Comparison of ENCODE assay signal across 11 cellular contexts in genomic region chr3:63966871-63967270, GRCh38. TPM values are rescaled to one million over a fixed set of nuclear protein-coding genes. Genes with fewer than 3 reads are reported as not detected.
DNase-seq lines count a peak whose midpoint lies in the region; ATAC-seq, FAIRE-seq and TF ChIP-seq lines count a peak whose summit lies in the region.
"Had no signal": no experiment of that assay in that cellular context is flagged by ENCODE, and none has a peak within 500 bp of the region (broad histone marks: within the 10 kb centered on the region; RNA-seq: fewer than 3 reads in every experiment).

No MANE protein-coding gene starts in this region.

- FAIRE-seq in HepG2 (lab: Jason Lieb, UNC) = no peak
- FAIRE-seq: A549 had no signal

- H3K27ac ChIP-seq in HepG2 (ENCODE audit: extremely low read length, insufficient read depth, low read length) = peak overlapping the region; percentile 91
- H3K27ac ChIP-seq in left ventricle myocardium inferior (replicated peaks) = no peak overlapping the region

- intact Hi-C loops in activated T-helper 2 cell treated with anti-CD3 and anti-CD28 coated beads, Interferon-gamma antibody, Interleukin-2, Interleukin-4, amounts not matched to agents 10 μg/mL and 5 μg/mL and 100 μg/mL, durations not matched to agents 14 hours and 24 hours and 36 hours (cut with micrococcal nuclease) = loop anchor here (10.0 kb wide), 1 partner anchor 102 kb away; the partner anchor contains the start of genes ATXN7 and THOC7
- intact Hi-C loops in HepG2 (cut with micrococcal nuclease; ENCODE audit: unreplicated experiment) (no loop called here), left ventricle myocardium inferior (cut with micrococcal nuclease) (no loop called here)

- 96% methylated on average over 1 of the region's 1 CpG for WGBS in HepG2 (ENCODE audit: low lambda C conversion rate)

- 0 out of 2 replicates have a peak overlapping the region, but pooled peaks have one; percentile 31 for H3K9ac ChIP-seq in HepG2 (ENCODE audit: insufficient read depth, low read depth, low read length)

- peak overlapping the region; percentile 84 for H3K4me3 Mint-ChIP-seq in activated CD4-positive, alpha-beta T cell treated with anti-CD3 and anti-CD28 coated beads, Interleukin-2, amount 10 ng/mL, durations not matched to agents 7 days and 5 days
- H3K4me3 Mint-ChIP-seq in activated T-helper 2 cell treated with anti-CD3 and anti-CD28 coated beads, Interferon-gamma antibody, Interleukin-2, Interleukin-4, amounts not matched to agents 10 μg/mL and 5 μg/mL and 100 μg/mL, durations not matched to agents 14 hours and 24 hours and 36 hours (ENCODE audit: low read depth) = peak overlapping the region; percentile 69
- peak overlapping the region; percentile 28 to 69 for H3K4me3 Mint-ChIP-seq in stimulated activated naive CD8-positive, alpha-beta T cell treated with anti-CD3 and anti-CD28 coated beads, Interleukin-15, amount 100 ng/mL, for 72 hours

- H3K9me3 ChIP-seq in HepG2 (ENCODE audit: low read length) (no peaks in the 10 kb centered on the region), left ventricle myocardium inferior (replicated peaks) (no peaks in the 10 kb centered on the region)
- H3K9me3 ChIP-seq: A549 had no signal

- no peaks in the 10 kb centered on the region for H3K27me3 Mint-ChIP-seq in activated CD4-positive, alpha-beta T cell treated with anti-CD3 and anti-CD28 coated beads, Interleukin-2, amount 10 ng/mL, durations not matched to agents 7 days and 5 days
- no peaks in the 10 kb centered on the region for H3K27me3 Mint-ChIP-seq in activated T-helper 2 cell treated with anti-CD3 and anti-CD28 coated beads, Interferon-gamma antibody, Interleukin-2, Interleukin-4, amounts not matched to agents 10 μg/mL and 5 μg/mL and 100 μg/mL, durations not matched to agents 14 hours and 24 hours and 36 hours (ENCODE audit: low read depth)
- H3K27me3 Mint-ChIP-seq in stimulated activated naive CD8-positive, alpha-beta T cell treated with anti-CD3 and anti-CD28 coated beads, Interleukin-15, amount 100 ng/mL, for 72 hours = no peaks in the 10 kb centered on the region

- no peak for TF ChIP-seq EP300 in HepG2 (IDR thresholded peaks at IDR 0.05; ENCODE audit: low read depth in 2 of 2, low read length in 2 of 2)
- no peak for TF ChIP-seq EP300 in HepG2 (CRISPR knock-in tag; IDR thresholded peaks at IDR 0.05; ENCODE audit: borderline replicate concordance)

- H3K4me3 ChIP-seq in HepG2 (replicated peaks in 1 of 3; ENCODE audit: insufficient read depth in 1 of 3, low read depth in 2 of 3, low read length in 3 of 3) (0 out of 6 replicates have a peak overlapping the region, but pooled peaks of 1 of the 3 experiments have one; percentile 55), left ventricle myocardium inferior (no peak overlapping the region)
- H3K4me3 ChIP-seq: A549 had no signal

- peak overlapping the region; percentile 88 for H3K4me2 ChIP-seq in HepG2 (ENCODE audit: low read depth, low read length)

- H3K36me3 ChIP-seq in HepG2 (replicated peaks in 1 of 2; ENCODE audit: control insufficient read depth in 1 of 2, insufficient read depth in 2 of 2, low read length in 2 of 2) (no peaks in the 10 kb centered on the region), left ventricle myocardium inferior (no peaks in the 10 kb centered on the region)

- TF ChIP-seq CTCF in HepG2 (CRISPR knock-in tag; IDR thresholded peaks at IDR 0.05) (no peak), left ventricle myocardium inferior (IDR thresholded peaks at IDR 0.05; ENCODE audit: borderline replicate concordance) (no peak)

- H3K79me2 ChIP-seq in HepG2 (ENCODE audit: insufficient read depth, low read length) = peaks cover 38% of the 10 kb centered on the region

- POLR2A ChIA-PET in activated CD4-positive, alpha-beta T cell treated with anti-CD3 and anti-CD28 coated beads, Interleukin-2, amount 10 ng/mL, durations not matched to agents 7 days and 5 days (lab: Charles Lee) = no interaction called here
- POLR2A ChIA-PET in HepG2 (lab: Yijun Ruan, JAX) = interaction anchor here (2.0 kb wide), 1 partner anchor 10 kb away, joined by 11 read pairs; no protein-coding TSS in a partner anchor

- H3K36me3 Mint-ChIP-seq in activated CD4-positive, alpha-beta T cell treated with anti-CD3 and anti-CD28 coated beads, Interleukin-2, amount 10 ng/mL, durations not matched to agents 7 days and 5 days (ENCODE audit: low read depth) = peaks cover 15% of the 10 kb centered on the region
- peaks cover 9% of the 10 kb centered on the region for H3K36me3 Mint-ChIP-seq in activated T-helper 2 cell treated with anti-CD3 and anti-CD28 coated beads, Interferon-gamma antibody, Interleukin-2, Interleukin-4, amounts not matched to agents 10 μg/mL and 5 μg/mL and 100 μg/mL, durations not matched to agents 14 hours and 24 hours and 36 hours (ENCODE audit: low read depth)

- no peaks in the 10 kb centered on the region for H4K20me1 ChIP-seq in HepG2 (ENCODE audit: insufficient read depth, low read length)

- no TSS peak for BruUV-seq in HepG2 (replicated peaks; lab: Mats Ljungman, UMichigan)

- no peak for TF ChIP-seq RAD21 in HepG2 (CRISPR knock-in tag; IDR thresholded peaks at IDR 0.05)

- no peak for TF ChIP-seq POLR2A in HepG2 (IDR thresholded peaks at IDR 0.05; ENCODE audit: insufficient read depth in 1 of 2, low read depth in 2 of 2, low read length in 2 of 2)

- H3K27me3 ChIP-seq in HepG2 (ENCODE audit: control insufficient read depth in 1 of 2, insufficient read depth in 2 of 2, low read length in 2 of 2) (no peaks in the 10 kb centered on the region), left ventricle myocardium inferior (ENCODE audit: low read depth) (no peaks in the 10 kb centered on the region)

- ATAC-seq in HepG2 (no peak), GM19455 (IDR thresholded peaks at IDR 0.05; ENCODE audit: unreplicated experiment) (no peak)
- ATAC-seq in stimulated activated naive CD8-positive, alpha-beta T cell treated with anti-CD3 and anti-CD28 coated beads, Interleukin-15, amount 100 ng/mL, for 72 hours = no peak

- H3K9me3 Mint-ChIP-seq in activated CD4-positive, alpha-beta T cell treated with anti-CD3 and anti-CD28 coated beads, Interleukin-2, amount 10 ng/mL, durations not matched to agents 7 days and 5 days = no peaks in the 10 kb centered on the region
- H3K9me3 Mint-ChIP-seq in activated T-helper 2 cell treated with anti-CD3 and anti-CD28 coated beads, Interferon-gamma antibody, Interleukin-2, Interleukin-4, amounts not matched to agents 10 μg/mL and 5 μg/mL and 100 μg/mL, durations not matched to agents 14 hours and 24 hours and 36 hours = no peaks in the 10 kb centered on the region
- no peaks in the 10 kb centered on the region for H3K9me3 Mint-ChIP-seq in stimulated activated naive CD8-positive, alpha-beta T cell treated with anti-CD3 and anti-CD28 coated beads, Interleukin-15, amount 100 ng/mL, for 72 hours

- DNase-seq in activated CD4-positive, alpha-beta T cell treated with anti-CD3 and anti-CD28 coated beads, Interleukin-2, amount 10 ng/mL, durations not matched to agents 7 days and 5 days = no peak
- no peak for DNase-seq in activated CD4-positive, alpha-beta T cell treated with anti-CD3 and anti-CD28 coated beads, Interleukin-2, amount 50 U/mL, for 48 hours
- no peak for DNase-seq in activated T-helper 2 cell treated with anti-CD3 and anti-CD28 coated beads, Interferon-gamma antibody, Interleukin-2, Interleukin-4, amounts not matched to agents 10 μg/mL and 5 μg/mL and 100 μg/mL, durations not matched to agents 14 hours and 24 hours and 36 hours (ENCODE audit: low spot score)
- DNase-seq in HepG2 (ENCODE audit: low spot score) (no peak), left ventricle myocardium inferior (no peak), epidermal melanocyte (ENCODE audit: insufficient read length, low spot score) (no peak)
- no peak for DNase-seq in stimulated activated naive CD8-positive, alpha-beta T cell treated with anti-CD3 and anti-CD28 coated beads, Interleukin-15, amount 100 ng/mL, for 72 hours
- DNase-seq: EL had no signal

- H3K27ac Mint-ChIP-seq in activated CD4-positive, alpha-beta T cell treated with anti-CD3 and anti-CD28 coated beads, Interleukin-2, amount 10 ng/mL, durations not matched to agents 7 days and 5 days = peak overlapping the region; percentile 92
- H3K27ac Mint-ChIP-seq in activated T-helper 2 cell treated with anti-CD3 and anti-CD28 coated beads, Interferon-gamma antibody, Interleukin-2, Interleukin-4, amounts not matched to agents 10 μg/mL and 5 μg/mL and 100 μg/mL, durations not matched to agents 14 hours and 24 hours and 36 hours = peak overlapping the region; percentile 82
- peak overlapping the region; percentile 57 to 74 for H3K27ac Mint-ChIP-seq in stimulated activated naive CD8-positive, alpha-beta T cell treated with anti-CD3 and anti-CD28 coated beads, Interleukin-15, amount 100 ng/mL, for 72 hours

- no peak overlapping the region for H2AFZ ChIP-seq in HepG2 (ENCODE audit: low read length)

- peaks cover 51% of the 10 kb centered on the region for H3K4me1 ChIP-seq in HepG2 (ENCODE audit: insufficient read depth, low read length)
- H3K4me1 ChIP-seq in left ventricle myocardium inferior = peaks cover 68% of the 10 kb centered on the region

- peaks cover 60% of the 10 kb centered on the region for H3K4me1 Mint-ChIP-seq in activated CD4-positive, alpha-beta T cell treated with anti-CD3 and anti-CD28 coated beads, Interleukin-2, amount 10 ng/mL, durations not matched to agents 7 days and 5 days
- H3K4me1 Mint-ChIP-seq in activated T-helper 2 cell treated with anti-CD3 and anti-CD28 coated beads, Interferon-gamma antibody, Interleukin-2, Interleukin-4, amounts not matched to agents 10 μg/mL and 5 μg/mL and 100 μg/mL, durations not matched to agents 14 hours and 24 hours and 36 hours (ENCODE audit: low read depth) = peaks cover 74% of the 10 kb centered on the region
- peaks cover 75% of the 10 kb centered on the region for H3K4me1 Mint-ChIP-seq in stimulated activated naive CD8-positive, alpha-beta T cell treated with anti-CD3 and anti-CD28 coated beads, Interleukin-15, amount 100 ng/mL, for 72 hours

- CTCF ChIA-PET in activated CD4-positive, alpha-beta T cell treated with anti-CD3 and anti-CD28 coated beads, Interleukin-2, amount 10 ng/mL, durations not matched to agents 7 days and 5 days (lab: Charles Lee) = interaction anchor here (1.9 to 2.3 kb wide), 2 partner anchors 11 to 27 kb away, joined by 7 to 8 read pairs; no protein-coding TSS in a partner anchor
- CTCF ChIA-PET in HepG2 (lab: Yijun Ruan, JAX; ENCODE audit: low intra/inter-chr PET ratio, low total read pairs) = no interaction called here

- in situ Hi-C loops in HepG2 (cut with HindIII; ENCODE audit: extremely low pct_ligation_motif_present, low pct_unique_long_range_greater_than_20kb) = no loop called here

RNA-seq across cellular contexts. Expression of gene SCAANT1, which starts 54.7 kb away (rescaled TPM):
- total RNA-seq in activated CD4-positive, alpha-beta T cell treated with anti-CD3 and anti-CD28 coated beads, Interleukin-2, amount 10 ng/mL, durations not matched to agents 7 days and 5 days = not detected
- 1.8 TPM in 1 of 2 replicates, not detected in the other for total RNA-seq in activated T-helper 2 cell treated with anti-CD3 and anti-CD28 coated beads, Interferon-gamma antibody, Interleukin-2, Interleukin-4, amounts not matched to agents 10 μg/mL and 5 μg/mL and 100 μg/mL, durations not matched to agents 14 hours and 24 hours and 36 hours
- total RNA-seq in HepG2 (2016; rRNA removed; fragmentation: Illumina TruSeq; extraction: Trizol) (not detected in 2 replicates), left ventricle myocardium inferior (not detected)
- 3.1 TPM in 1 of 2 replicates, not detected in the other for total RNA-seq in HepG2 (2016; cell fraction: cytosol; rRNA removed; fragmentation: Illumina TruSeq; extraction: Trizol; ENCODE audit: low read depth)
- 1.8 TPM in 1 of 2 replicates, not detected in the other for total RNA-seq in HepG2 (2016; cell fraction: insoluble cytoplasmic fraction; rRNA removed; fragmentation: Illumina TruSeq; extraction: Trizol)
- not detected in 2 replicates for total RNA-seq in HepG2 (2016; cell fraction: membrane; rRNA removed; fragmentation: Illumina TruSeq; extraction: Trizol)
- total RNA-seq in HepG2 (2016; cell fraction: nucleus; rRNA removed; fragmentation: Illumina TruSeq; extraction: Trizol) = 3.8 TPM in 1 of 2 replicates, not detected in the other
- polyA plus RNA-seq in HepG2 (2011; rRNA removed) = not detected in 2 replicates
- polyA plus RNA-seq in HepG2 (2011; cell fraction: cytosol; rRNA removed) = not detected in 2 replicates
- polyA plus RNA-seq in HepG2 (2011; cell fraction: nucleus; rRNA removed) = not detected in 2 replicates
- polyA plus RNA-seq in HepG2 (2012) = 2.0 TPM in 1 of 2 replicates, not detected in the other
- 1.5 TPM in 2 replicates for polyA plus RNA-seq in HepG2 (2016; cell fraction: cytosol; fragmentation: Illumina TruSeq; extraction: Trizol; ENCODE audit: low read depth)
- not detected in 2 replicates for polyA plus RNA-seq in HepG2 (2016; cell fraction: insoluble cytoplasmic fraction; fragmentation: Illumina TruSeq; extraction: Trizol; ENCODE audit: low read depth)
- polyA plus RNA-seq in HepG2 (2016; cell fraction: membrane; fragmentation: Illumina TruSeq; extraction: Trizol; ENCODE audit: low read depth) = 1.5 TPM in 1 of 2 replicates, not detected in the other
- not detected in 2 replicates for polyA plus RNA-seq in HepG2 (2016; cell fraction: nucleus; fragmentation: Illumina TruSeq; extraction: Trizol; ENCODE audit: insufficient read depth, low read depth)
- polyA minus RNA-seq in HepG2 (2011; rRNA and poly(A)+ RNA removed; ENCODE audit: low replicate concordance) = not detected in 2 replicates
- not detected in 2 replicates for polyA minus RNA-seq in HepG2 (2011; cell fraction: cytosol; rRNA and poly(A)+ RNA removed)
- 4.4 and 7.8 TPM in 2 replicates for polyA minus RNA-seq in HepG2 (2011; cell fraction: nucleus; rRNA and poly(A)+ RNA removed)
- total RNA-seq: glomerular endothelial cell had no signal
- polyA plus RNA-seq: A549 had no signal

RNA-seq across cellular contexts. Expression of gene PSMD6, which starts 56.4 kb away (rescaled TPM):
- 10 to 100 TPM; 73.4 to 75.0 TPM for total RNA-seq in activated CD4-positive, alpha-beta T cell treated with anti-CD3 and anti-CD28 coated beads, Interleukin-2, amount 10 ng/mL, durations not matched to agents 7 days and 5 days
- 125 and 131 TPM in 2 replicates for total RNA-seq in activated T-helper 2 cell treated with anti-CD3 and anti-CD28 coated beads, Interferon-gamma antibody, Interleukin-2, Interleukin-4, amounts not matched to agents 10 μg/mL and 5 μg/mL and 100 μg/mL, durations not matched to agents 14 hours and 24 hours and 36 hours
- total RNA-seq in HepG2 (2016; rRNA removed; fragmentation: Illumina TruSeq; extraction: Trizol) (117 and 169 TPM in 2 replicates), left ventricle myocardium inferior (78.3 TPM)
- 28.9 and 32.9 TPM in 2 replicates for total RNA-seq in HepG2 (2016; cell fraction: cytosol; rRNA removed; fragmentation: Illumina TruSeq; extraction: Trizol; ENCODE audit: low read depth)
- 117 and 163 TPM in 2 replicates for total RNA-seq in HepG2 (2016; cell fraction: insoluble cytoplasmic fraction; rRNA removed; fragmentation: Illumina TruSeq; extraction: Trizol)
- 33.9 and 40.8 TPM in 2 replicates for total RNA-seq in HepG2 (2016; cell fraction: membrane; rRNA removed; fragmentation: Illumina TruSeq; extraction: Trizol)
- 62.8 and 65.3 TPM in 2 replicates for total RNA-seq in HepG2 (2016; cell fraction: nucleus; rRNA removed; fragmentation: Illumina TruSeq; extraction: Trizol)
- polyA plus RNA-seq in HepG2 (2011; rRNA removed) = 31.1 and 36.8 TPM in 2 replicates
- polyA plus RNA-seq in HepG2 (2011; cell fraction: cytosol; rRNA removed) = 22.6 and 25.6 TPM in 2 replicates
- polyA plus RNA-seq in HepG2 (2011; cell fraction: nucleus; rRNA removed) = 36.5 and 41.5 TPM in 2 replicates
- 52.7 and 65.4 TPM in 2 replicates for polyA plus RNA-seq in HepG2 (2012)
- 21.9 and 22.5 TPM in 2 replicates for polyA plus RNA-seq in HepG2 (2016; cell fraction: cytosol; fragmentation: Illumina TruSeq; extraction: Trizol; ENCODE audit: low read depth)
- polyA plus RNA-seq in HepG2 (2016; cell fraction: insoluble cytoplasmic fraction; fragmentation: Illumina TruSeq; extraction: Trizol; ENCODE audit: low read depth) = 148 and 154 TPM in 2 replicates
- polyA plus RNA-seq in HepG2 (2016; cell fraction: membrane; fragmentation: Illumina TruSeq; extraction: Trizol; ENCODE audit: low read depth) = 23.8 and 24.7 TPM in 2 replicates
- polyA plus RNA-seq in HepG2 (2016; cell fraction: nucleus; fragmentation: Illumina TruSeq; extraction: Trizol; ENCODE audit: insufficient read depth, low read depth) = 69.9 and 70.7 TPM in 2 replicates
- polyA minus RNA-seq in HepG2 (2011; rRNA and poly(A)+ RNA removed; ENCODE audit: low replicate concordance) = 17.4 and 28.2 TPM in 2 replicates
- polyA minus RNA-seq in HepG2 (2011; cell fraction: cytosol; rRNA and poly(A)+ RNA removed) = 21.1 and 22.2 TPM in 2 replicates
- polyA minus RNA-seq in HepG2 (2011; cell fraction: nucleus; rRNA and poly(A)+ RNA removed) = 76.8 and 80.5 TPM in 2 replicates
